In genomic region chr2:157876066-157876770, GRCh38 we compare ENCODE assay signal across 8 cellular contexts.
DNase-seq lines count a peak whose midpoint lies in the region; ATAC-seq and FAIRE-seq lines count a peak whose summit lies in the region.

TSS of gene ACVR1 (minus strand) at chr2:157876330. CDS start at chr2:157799493, 76,837 bp downstream.

- FAIRE-seq in islet of Langerhans (lab: Jason Lieb, UNC) = peak; percentile 68

- ATAC-seq in GM18873 (IDR thresholded peaks at IDR 0.05; ENCODE audit: low FRiP score, unreplicated experiment) (peak; percentile 87), HG03175 (IDR thresholded peaks at IDR 0.05; ENCODE audit: unreplicated experiment) (peak; percentile 85)

- DNase-seq in AG08395 (ENCODE audit: low spot score) (peak; percentile 94), NCI-H345 treated with DMSO at 0.1 percent for 48 hours (lab: John Stamatoyannopoulos, UW; ENCODE audit: unreplicated experiment) (peak; percentile 70), cerebellar cortex (ENCODE audit: low spot score) (peak; percentile 97)
- peak; percentile 77 for DNase-seq in activated CD4-positive, CD25-positive, alpha-beta regulatory T cell treated with anti-CD3 and anti-CD28 coated beads, Interleukin-2, amount 50 U/mL, for 72 hours
- peak; percentile 72 to 76 for DNase-seq in stimulated activated CD4-positive, alpha-beta T cell treated with anti-CD3 and anti-CD28 coated beads, Interleukin-12 subunit alpha, Interleukin-12 subunit beta, amount 100 ng/mL, for 24 hours (ENCODE audit: low read depth in 2 of 2)

Comparison
In these comparisons a context has a peak if more than half of its experiments do, and no peak if none do; other contexts are left out.
1. Peak in every context shown above with its lines: DNase-seq and ATAC-seq.